ENCODE assay signal across 35 cellular contexts in the genomic region with DNA sequence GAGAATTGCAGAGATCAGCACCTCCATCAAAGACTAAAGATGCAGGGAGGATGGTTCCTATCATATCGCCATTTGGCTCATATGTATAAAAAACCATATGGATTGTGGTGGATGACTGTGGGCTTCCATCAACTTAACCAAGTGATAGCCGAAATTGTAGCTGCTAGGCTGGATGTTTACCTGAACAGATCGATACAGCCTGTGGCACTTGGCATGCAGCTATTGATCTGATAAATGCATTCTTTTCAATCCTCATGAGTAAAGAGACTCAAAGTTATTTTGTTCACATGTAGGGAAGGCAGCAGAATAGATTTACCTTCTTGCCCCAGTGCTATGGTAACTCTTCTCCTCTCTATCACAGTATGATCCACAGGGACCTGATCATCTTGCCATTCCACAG.
"Had no signal": no experiment of that assay in that cellular context is flagged by ENCODE, and none has a peak within 500 bp of the region (broad histone marks: within the 10 kb centered on the region; RNA-seq: fewer than 3 reads in every experiment).

No MANE protein-coding gene starts in this region.

- FAIRE-seq: astrocyte, TTC549 had no signal

- H3K36me3 ChIP-seq: adrenal gland, brain microvascular endothelial cell, breast epithelium had no signal

- H3K9me3 Mint-ChIP-seq: activated B cell treated with CpG ODN at 0.5 μM for 24 hours; activated CD4-positive, alpha-beta memory T cell treated with anti-CD3 and anti-CD28 coated beads for 36 hours; activated CD4-positive, alpha-beta T cell treated with anti-CD3 and anti-CD28 coated beads, Interleukin-2, amount 10 ng/mL, durations not matched to agents 24 days and 14 days; activated CD8-positive, alpha-beta T cell treated with anti-CD3 and anti-CD28 coated beads for 36 hours; activated naive CD4-positive, alpha-beta T cell treated with anti-CD3 and anti-CD28 coated beads for 36 hours; activated naive CD4-positive, alpha-beta T cell treated with anti-CD3 and anti-CD28 coated beads, Interleukin-2, amount 50 U/mL, for 72 hours; activated naive CD8-positive, alpha-beta T cell treated with anti-CD3 and anti-CD28 coated beads for 36 hours; activated T-cell treated with anti-CD3 and anti-CD28 coated beads, Interleukin-2, amount 50 U/mL, for 4 hours; activated T-cell treated with anti-CD3 and anti-CD28 coated beads, Interleukin-2, amount 50 U/mL, for 72 hours; activated T-helper 1 cell treated with anti-CD3 and anti-CD28 coated beads, Interleukin-12 subunit alpha, Interleukin-12 subunit beta, Interleukin-2, Interleukin-4 antibody, amounts not matched to agents 30 ng/mL and 10 ng/mL and 1 ng/mL, durations not matched to agents 14 hours and 24 hours and 36 hours; activated T-helper 17 cell treated with anti-CD3 and anti-CD28 coated beads, Interleukin-2, amount 50 U/mL, for 72 hours; T-helper 1 cell treated with Interleukin-12 subunit alpha and Interleukin-12 subunit beta and Interleukin-4 antibody, amounts not matched to agents 30 μg/mL and 1 μg/mL, for 36 hours; T-helper 2 cell treated with Interferon-gamma antibody and Interleukin-4, amounts not matched to agents 5 μg/mL and 100 μg/mL, for 36 hours had no signal

- H3K27ac Mint-ChIP-seq: activated B cell treated with CpG ODN at 0.5 μM for 24 hours; activated CD4-positive, alpha-beta memory T cell treated with anti-CD3 and anti-CD28 coated beads for 36 hours; activated CD4-positive, alpha-beta T cell treated with anti-CD3 and anti-CD28 coated beads, Interleukin-2, amount 10 ng/mL, durations not matched to agents 24 days and 14 days; activated CD8-positive, alpha-beta memory T cell treated with anti-CD3 and anti-CD28 coated beads, Interleukin-2, amount 10 ng/mL, durations not matched to agents 7 days and 5 days; activated CD8-positive, alpha-beta T cell treated with anti-CD3 and anti-CD28 coated beads for 36 hours; activated naive CD4-positive, alpha-beta T cell treated with anti-CD3 and anti-CD28 coated beads for 36 hours; activated naive CD4-positive, alpha-beta T cell treated with anti-CD3 and anti-CD28 coated beads, Interleukin-2, amount 50 U/mL, for 72 hours; activated naive CD8-positive, alpha-beta T cell treated with anti-CD3 and anti-CD28 coated beads for 36 hours; activated T-cell treated with anti-CD3 and anti-CD28 coated beads, Interleukin-2, amount 50 U/mL, for 72 hours; activated T-helper 1 cell treated with anti-CD3 and anti-CD28 coated beads, Interleukin-12 subunit alpha, Interleukin-12 subunit beta, Interleukin-2, Interleukin-4 antibody, amounts not matched to agents 30 ng/mL and 10 ng/mL and 1 ng/mL, durations not matched to agents 14 hours and 24 hours and 36 hours; activated T-helper 17 cell treated with anti-CD3 and anti-CD28 coated beads, Interleukin-2, amount 50 U/mL, for 72 hours; T-helper 1 cell treated with Interleukin-12 subunit alpha and Interleukin-12 subunit beta and Interleukin-4 antibody, amounts not matched to agents 30 μg/mL and 1 μg/mL, for 36 hours; T-helper 2 cell treated with Interferon-gamma antibody and Interleukin-4, amounts not matched to agents 5 μg/mL and 100 μg/mL, for 36 hours had no signal

- H3K27me3 Mint-ChIP-seq: activated B cell treated with CpG ODN at 0.5 μM for 24 hours; activated CD4-positive, alpha-beta memory T cell treated with anti-CD3 and anti-CD28 coated beads for 36 hours; activated CD4-positive, alpha-beta T cell treated with anti-CD3 and anti-CD28 coated beads, Interleukin-2, amount 10 ng/mL, durations not matched to agents 24 days and 14 days; activated CD8-positive, alpha-beta memory T cell treated with anti-CD3 and anti-CD28 coated beads, Interleukin-2, amount 10 ng/mL, durations not matched to agents 7 days and 5 days; activated CD8-positive, alpha-beta T cell treated with anti-CD3 and anti-CD28 coated beads for 36 hours; activated naive CD8-positive, alpha-beta T cell treated with anti-CD3 and anti-CD28 coated beads for 36 hours; activated T-helper 17 cell treated with anti-CD3 and anti-CD28 coated beads, Interleukin-2, amount 50 U/mL, for 72 hours had no signal

- H3K4me1 Mint-ChIP-seq: activated T-helper 17 cell treated with anti-CD3 and anti-CD28 coated beads, Interleukin-2, amount 50 U/mL, for 72 hours had no signal

- ATAC-seq: activated CD8-positive, alpha-beta memory T cell treated with anti-CD3 and anti-CD28 coated beads, Interleukin-2, amount 10 ng/mL, durations not matched to agents 7 days and 5 days; activated CD8-positive, alpha-beta T cell treated with anti-CD3 and anti-CD28 coated beads for 36 hours; activated naive CD4-positive, alpha-beta T cell treated with anti-CD3 and anti-CD28 coated beads, Interleukin-2, amount 50 U/mL, for 72 hours; activated T-cell treated with anti-CD3 and anti-CD28 coated beads, Interleukin-2, amount 50 U/mL, for 4 hours; activated T-cell treated with anti-CD3 and anti-CD28 coated beads, Interleukin-2, amount 50 U/mL, for 72 hours; activated T-helper 17 cell treated with anti-CD3 and anti-CD28 coated beads, Interleukin-2, amount 50 U/mL, for 72 hours; body of pancreas had no signal

- H3K4me3 Mint-ChIP-seq: activated B cell treated with CpG ODN at 0.5 μM for 24 hours; activated CD4-positive, alpha-beta memory T cell treated with anti-CD3 and anti-CD28 coated beads for 36 hours; activated CD4-positive, alpha-beta T cell treated with anti-CD3 and anti-CD28 coated beads, Interleukin-2, amount 10 ng/mL, durations not matched to agents 24 days and 14 days; activated CD8-positive, alpha-beta memory T cell treated with anti-CD3 and anti-CD28 coated beads, Interleukin-2, amount 10 ng/mL, durations not matched to agents 7 days and 5 days; activated CD8-positive, alpha-beta T cell treated with anti-CD3 and anti-CD28 coated beads for 36 hours; activated naive CD4-positive, alpha-beta T cell treated with anti-CD3 and anti-CD28 coated beads for 36 hours; activated naive CD8-positive, alpha-beta T cell treated with anti-CD3 and anti-CD28 coated beads for 36 hours; activated T-cell treated with anti-CD3 and anti-CD28 coated beads, Interleukin-2, amount 50 U/mL, for 4 hours; activated T-cell treated with anti-CD3 and anti-CD28 coated beads, Interleukin-2, amount 50 U/mL, for 72 hours; activated T-helper 1 cell treated with anti-CD3 and anti-CD28 coated beads, Interleukin-12 subunit alpha, Interleukin-12 subunit beta, Interleukin-2, Interleukin-4 antibody, amounts not matched to agents 30 ng/mL and 10 ng/mL and 1 ng/mL, durations not matched to agents 14 hours and 24 hours and 36 hours; activated T-helper 17 cell treated with anti-CD3 and anti-CD28 coated beads, Interleukin-2, amount 50 U/mL, for 72 hours; T-helper 1 cell treated with Interleukin-12 subunit alpha and Interleukin-12 subunit beta and Interleukin-4 antibody, amounts not matched to agents 30 μg/mL and 1 μg/mL, for 36 hours; T-helper 2 cell treated with Interferon-gamma antibody and Interleukin-4, amounts not matched to agents 5 μg/mL and 100 μg/mL, for 36 hours had no signal

- H3K4me1 ChIP-seq: adrenal gland, breast epithelium had no signal

- H3K27me3 ChIP-seq: adrenal gland, body of pancreas, brain microvascular endothelial cell, breast epithelium had no signal

- H3K9me3 ChIP-seq: adrenal gland, body of pancreas, breast epithelium had no signal

- H3K36me3 Mint-ChIP-seq: activated CD4-positive, alpha-beta memory T cell treated with anti-CD3 and anti-CD28 coated beads for 36 hours; activated CD8-positive, alpha-beta memory T cell treated with anti-CD3 and anti-CD28 coated beads, Interleukin-2, amount 10 ng/mL, durations not matched to agents 7 days and 5 days; activated naive CD4-positive, alpha-beta T cell treated with anti-CD3 and anti-CD28 coated beads, Interleukin-2, amount 50 U/mL, for 72 hours; activated naive CD8-positive, alpha-beta T cell treated with anti-CD3 and anti-CD28 coated beads for 36 hours had no signal

- H3K27ac ChIP-seq: adrenal gland, body of pancreas, brain microvascular endothelial cell, breast epithelium, VCaP had no signal

- H3K4me3 ChIP-seq: adrenal gland, body of pancreas, breast epithelium had no signal

- DNase-seq: activated B cell treated with CpG ODN at 0.5 μM for 24 hours; activated CD4-positive, alpha-beta memory T cell treated with anti-CD3 and anti-CD28 coated beads for 36 hours; activated CD4-positive, alpha-beta T cell treated with anti-CD3 and anti-CD28 coated beads for 4 hours; activated CD4-positive, alpha-beta T cell treated with anti-CD3 and anti-CD28 coated beads, Interleukin-2, amount 10 ng/mL, durations not matched to agents 24 days and 14 days; activated CD4-positive, alpha-beta T cell treated with anti-CD3 and anti-CD28 coated beads, Interleukin-2, amount 50 U/mL, for 1 hour; activated CD4-positive, alpha-beta T cell treated with anti-CD3 and anti-CD28 coated beads, Interleukin-2, amount 50 U/mL, for 4 hours; activated CD4-positive, CD25-positive, alpha-beta regulatory T cell treated with anti-CD3 and anti-CD28 coated beads, Interleukin-2, amount 50 U/mL, for 72 hours; activated CD8-positive, alpha-beta memory T cell treated with anti-CD3 and anti-CD28 coated beads, Interleukin-2, amount 10 ng/mL, durations not matched to agents 7 days and 5 days; activated CD8-positive, alpha-beta T cell treated with anti-CD3 and anti-CD28 coated beads for 36 hours; activated gamma-delta T cell treated with Interleukin-2 at 50 U/mL for 16 hours; activated naive CD4-positive, alpha-beta T cell; activated naive CD4-positive, alpha-beta T cell treated with anti-CD3 and anti-CD28 coated beads for 36 hours; activated naive CD4-positive, alpha-beta T cell treated with anti-CD3 and anti-CD28 coated beads, Interleukin-2, amount 50 U/mL, for 16 hours; activated naive CD8-positive, alpha-beta T cell treated with anti-CD3 and anti-CD28 coated beads for 36 hours; activated T-cell treated with anti-CD3 and anti-CD28 coated beads for 4 hours; activated T-cell treated with anti-CD3 and anti-CD28 coated beads, Interleukin-2, amount 50 U/mL, for 1 hour; activated T-cell treated with anti-CD3 and anti-CD28 coated beads, Interleukin-2, amount 50 U/mL, for 4 hours; activated T-cell treated with anti-CD3 and anti-CD28 coated beads, Interleukin-2, amount 50 U/mL, for 72 hours; adrenal gland; amniotic stem cell; body of pancreas; brain microvascular endothelial cell; central memory CD4-positive, alpha-beta T cell; T-helper 1 cell; T-helper 2 cell; T-helper 9 cell had no signal
